Comparison of ENCODE assay signal across 34 cellular contexts in the genomic region with DNA sequence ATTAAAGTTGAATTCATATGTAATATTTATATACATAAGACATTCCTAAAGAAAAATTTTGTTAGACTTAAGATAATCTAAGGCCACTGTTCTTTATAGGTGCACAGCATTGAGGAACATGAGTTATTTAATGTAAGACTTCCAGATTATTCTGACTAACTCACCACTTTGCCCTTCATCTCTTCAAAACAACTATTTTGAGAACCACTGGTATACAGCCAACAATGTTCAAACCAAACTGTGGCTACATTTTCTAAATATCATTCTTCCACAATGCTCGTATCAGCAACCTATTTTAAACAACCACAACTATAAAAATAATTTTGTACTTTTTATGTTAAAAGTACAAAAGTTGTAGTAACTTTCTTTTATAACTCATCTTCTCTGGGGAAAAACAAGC.
A peak's percentile ranks its signal among the peaks of the same experiment; 100 is the strongest.
DNase-seq lines count a peak whose midpoint lies in the region; TF ChIP-seq lines count a peak whose summit lies in the region.
"Had no signal": no experiment of that assay in that cellular context is flagged by ENCODE, and none has a peak within 500 bp of the region (broad histone marks: within the 10 kb centered on the region; RNA-seq: fewer than 3 reads in every experiment).

No MANE protein-coding gene starts in this region.

- H2AFZ ChIP-seq in neural progenitor cell (replicated peaks), result no peak overlapping the region

- POLR2A ChIA-PET in AG04449 (lab: Yijun Ruan, JAX), result no interaction called here

- CTCF ChIA-PET in AG04449 (lab: Yijun Ruan, JAX), result no interaction called here

- peaks cover 4% of the 10 kb centered on the region for H3K4me1 Mint-ChIP-seq in glutamatergic neuron (ENCODE audit: low read depth, unreplicated experiment)
- H3K4me1 Mint-ChIP-seq in neural progenitor cell, result no peaks in the 10 kb centered on the region
- H3K4me1 Mint-ChIP-seq: nephron had no signal

- H3K27ac ChIP-seq in Peyer's patch (no peak overlapping the region), neural progenitor cell (no peak overlapping the region)
- H3K27ac ChIP-seq: 22Rv1, BLaER1, cardiac muscle cell, colonic mucosa, epithelial cell of prostate, foreskin keratinocyte, pancreas, suprapubic skin, upper lobe of left lung had no signal

- H3K79me2 ChIP-seq in neural progenitor cell (ENCODE audit: low read depth), result no peaks in the 10 kb centered on the region

- TF ChIP-seq POLR2A in Peyer's patch (IDR thresholded peaks at IDR 0.05), result no peak

- TF ChIP-seq CTCF in AG04449 (IDR thresholded peaks at IDR 0.05; ENCODE audit: insufficient read depth, low read length, missing control alignments) (no peak), Peyer's patch (IDR thresholded peaks at IDR 0.05) (no peak), glutamatergic neuron (IDR thresholded peaks at IDR 0.05; ENCODE audit: partially characterized antibody, unreplicated experiment) (no peak), neural progenitor cell (IDR thresholded peaks at IDR 0.05) (no peak)

- H3K36me3 ChIP-seq in Peyer's patch, result no peaks in the 10 kb centered on the region
- no peaks in the 10 kb centered on the region for H3K36me3 ChIP-seq in neural progenitor cell
- H3K36me3 ChIP-seq: BLaER1, cardiac muscle cell, colonic mucosa, pancreas, suprapubic skin, upper lobe of left lung had no signal

- DNase-seq in AG04449 (ENCODE audit: low read depth, low spot score), result peak; percentile 53
- peak; percentile 26 for DNase-seq in GM03348 (ENCODE audit: low spot score)
- DNase-seq in astrocyte of the hippocampus (ENCODE audit: low read depth, low spot score), result peak; percentile 52
- peak; percentile 1 for DNase-seq in hepatic stellate cell (ENCODE audit: low spot score)
- no peak for DNase-seq in Peyer's patch
- DNase-seq in glutamatergic neuron, result no peak
- no peak for DNase-seq in glomerular visceral epithelial cell (ENCODE audit: extremely low spot score)
- no peak for DNase-seq in neural progenitor cell (ENCODE audit: low spot score)
- DNase-seq: activated CD4-positive, alpha-beta memory T cell treated with anti-CD3 and anti-CD28 coated beads for 36 hours; activated CD4-positive, CD25-positive, alpha-beta regulatory T cell treated with anti-CD3 and anti-CD28 coated beads, Interleukin-2, amount 50 U/mL, for 72 hours; activated naive CD4-positive, alpha-beta T cell treated with anti-CD3 and anti-CD28 coated beads for 36 hours; activated T-cell treated with anti-CD3 and anti-CD28 coated beads, Interleukin-2, amount 50 U/mL, for 72 hours; amygdala; colonic mucosa; effector CD8-positive, alpha-beta T cell; foreskin keratinocyte; left cardiac atrium; mammary epithelial cell; mucosa of descending colon; NCI-H2107; NCI-H345; NCI-H69; pancreas; SHP77; stimulated activated naive CD4-positive, alpha-beta T cell; T-helper 2 cell; upper lobe of left lung had no signal

- no peaks in the 10 kb centered on the region for H3K9me3 ChIP-seq in Peyer's patch
- H3K9me3 ChIP-seq in neural progenitor cell (ENCODE audit: low read depth), result no peaks in the 10 kb centered on the region
- H3K9me3 ChIP-seq: BLaER1, colonic mucosa, mucosa of descending colon, pancreas, suprapubic skin, upper lobe of left lung had no signal

- no peak overlapping the region for H3K4me3 Mint-ChIP-seq in glutamatergic neuron (ENCODE audit: unreplicated experiment)
- no peak overlapping the region for H3K4me3 Mint-ChIP-seq in neural progenitor cell
- H3K4me3 Mint-ChIP-seq: activated CD4-positive, alpha-beta memory T cell treated with anti-CD3 and anti-CD28 coated beads for 36 hours; activated naive CD4-positive, alpha-beta T cell treated with anti-CD3 and anti-CD28 coated beads for 36 hours; activated T-cell treated with anti-CD3 and anti-CD28 coated beads, Interleukin-2, amount 50 U/mL, for 72 hours; IgD-negative memory B cell; nephron had no signal

- H3K36me3 Mint-ChIP-seq in glutamatergic neuron (ENCODE audit: unreplicated experiment) (no peaks in the 10 kb centered on the region), neural progenitor cell (no peaks in the 10 kb centered on the region)
- H3K36me3 Mint-ChIP-seq: activated CD4-positive, alpha-beta memory T cell treated with anti-CD3 and anti-CD28 coated beads for 36 hours; IgD-negative memory B cell had no signal

- no peak overlapping the region for H3K4me2 ChIP-seq in neural progenitor cell
- H3K4me2 ChIP-seq: BLaER1 had no signal

- no peaks in the 10 kb centered on the region for H3F3A ChIP-seq in neural progenitor cell (ENCODE audit: low read depth)

- H3K27me3 Mint-ChIP-seq in glutamatergic neuron (ENCODE audit: unreplicated experiment) (no peaks in the 10 kb centered on the region), neural progenitor cell (ENCODE audit: insufficient read depth, low read depth) (no peaks in the 10 kb centered on the region)

- H3K27ac Mint-ChIP-seq in glutamatergic neuron (ENCODE audit: unreplicated experiment) (no peak overlapping the region), neural progenitor cell (no peak overlapping the region)
- H3K27ac Mint-ChIP-seq: activated CD4-positive, alpha-beta memory T cell treated with anti-CD3 and anti-CD28 coated beads for 36 hours; activated naive CD4-positive, alpha-beta T cell treated with anti-CD3 and anti-CD28 coated beads for 36 hours; activated T-cell treated with anti-CD3 and anti-CD28 coated beads, Interleukin-2, amount 50 U/mL, for 72 hours; IgD-negative memory B cell; nephron had no signal

- H3K4me1 ChIP-seq in Peyer's patch (no peaks in the 10 kb centered on the region), neural progenitor cell (no peaks in the 10 kb centered on the region)
- H3K4me1 ChIP-seq: BLaER1, colonic mucosa, foreskin keratinocyte, pancreas, suprapubic skin, upper lobe of left lung had no signal

- H3K9me3 Mint-ChIP-seq in glutamatergic neuron (ENCODE audit: unreplicated experiment), result no peaks in the 10 kb centered on the region
- no peaks in the 10 kb centered on the region for H3K9me3 Mint-ChIP-seq in neural progenitor cell
- H3K9me3 Mint-ChIP-seq: activated CD4-positive, alpha-beta memory T cell treated with anti-CD3 and anti-CD28 coated beads for 36 hours; activated naive CD4-positive, alpha-beta T cell treated with anti-CD3 and anti-CD28 coated beads for 36 hours; activated T-cell treated with anti-CD3 and anti-CD28 coated beads, Interleukin-2, amount 50 U/mL, for 72 hours; IgD-negative memory B cell; nephron had no signal

- no peak overlapping the region for H3K9ac ChIP-seq in neural progenitor cell
- H3K9ac ChIP-seq: BLaER1 had no signal

- H3K4me3 ChIP-seq in AG04449 (ENCODE audit: low read depth, low read length) (no peak overlapping the region), Peyer's patch (no peak overlapping the region), neural progenitor cell (no peak overlapping the region)
- H3K4me3 ChIP-seq: BLaER1, cardiac muscle cell, colonic mucosa, mucosa of descending colon, pancreas, suprapubic skin, upper lobe of left lung had no signal

- no peaks in the 10 kb centered on the region for H3K27me3 ChIP-seq in Peyer's patch
- H3K27me3 ChIP-seq in neural progenitor cell, result no peaks in the 10 kb centered on the region
- H3K27me3 ChIP-seq: BLaER1, cardiac muscle cell, colonic mucosa, foreskin keratinocyte, pancreas, suprapubic skin, upper lobe of left lung had no signal

- no peaks in the 10 kb centered on the region for H4K20me1 ChIP-seq in neural progenitor cell (ENCODE audit: low read depth)
- H4K20me1 ChIP-seq: BLaER1 had no signal

Comparison
In these comparisons a context has a peak if more than half of its experiments do, and no peak if none do; other contexts are left out.
1. DNase-seq: peak in AG04449 (single experiment), GM03348 (single experiment), astrocyte of the hippocampus (single experiment) and hepatic stellate cell (single experiment); none in Peyer's patch (0 of 3), glutamatergic neuron (single experiment), glomerular visceral epithelial cell (single experiment) and neural progenitor cell (single experiment).